Comparison of ENCODE assay signal across 18 cellular contexts in the genomic region with DNA sequence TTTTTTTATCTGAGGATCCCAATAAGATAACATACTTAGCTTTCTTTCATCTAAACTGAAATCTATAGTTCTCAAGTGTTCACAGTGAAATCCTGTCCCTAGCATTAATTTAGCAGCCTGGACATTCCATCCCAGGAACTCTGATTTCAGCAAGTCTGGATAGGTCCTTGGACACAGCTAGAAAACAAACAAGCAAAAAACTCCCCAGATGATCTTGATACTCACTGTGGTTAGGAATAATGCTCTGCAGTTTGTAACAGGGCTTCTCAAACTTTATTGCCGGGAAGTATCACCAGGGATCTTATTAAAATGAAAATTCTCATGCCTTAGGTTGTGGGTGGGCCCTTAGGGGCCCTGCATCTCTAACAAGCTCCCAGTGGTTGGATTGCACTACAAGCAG. TPM values are rescaled to one million over a fixed set of nuclear protein-coding genes. Genes with fewer than 3 reads are reported as not detected.
A peak's percentile ranks its signal among the peaks of the same experiment; 100 is the strongest.
DNase-seq lines count a peak whose midpoint lies in the region; ATAC-seq, FAIRE-seq and TF ChIP-seq lines count a peak whose summit lies in the region.
"Had no signal": no experiment of that assay in that cellular context is flagged by ENCODE, and none has a peak within 500 bp of the region (broad histone marks: within the 10 kb centered on the region; RNA-seq: fewer than 3 reads in every experiment).

No MANE protein-coding gene starts in this region.

- H3K27me3 ChIP-seq in bronchial epithelial cell (ENCODE audit: control insufficient read depth, insufficient read depth, low read length), result no peaks in the 10 kb centered on the region
- H3K27me3 ChIP-seq: BLaER1 treated with 17β-estradiol and CSF1 and Interleukin-3, amounts not matched to agents 10 nM and 100 nM had no signal

- no peak for TF ChIP-seq CTCF in bronchial epithelial cell (IDR thresholded peaks at IDR 0.05; ENCODE audit: insufficient read depth, low read length, severe bottlenecking)

- no peak for FAIRE-seq in bronchial epithelial cell (lab: Jason Lieb, UNC)
- FAIRE-seq: A549, G401.6, GM12892 had no signal

- no peaks in the 10 kb centered on the region for H3K36me3 ChIP-seq in bronchial epithelial cell (ENCODE audit: control insufficient read depth, insufficient read depth, low read length)

- no peak for ATAC-seq in GM21528 (IDR thresholded peaks at IDR 0.05; ENCODE audit: low FRiP score, unreplicated experiment)
- ATAC-seq: A549 had no signal

- DNase-seq in GM04503 (ENCODE audit: low read depth) (peak; percentile 31), bronchial epithelial cell (ENCODE audit: low read depth) (peak; percentile 17), myocyte (ENCODE audit: low read depth) (peak; percentile 5), OCI-M2 (lab: John Stamatoyannopoulos, UW; ENCODE audit: unreplicated experiment) (no peak), cortex of kidney (lab: John Stamatoyannopoulos, UW) (no peak)
- DNase-seq in stimulated activated CD8-positive, alpha-beta memory T cell treated with anti-CD3 and anti-CD28 coated beads, Interleukin-4, amount 100 ng/mL, for 48 hours, result no peak
- DNase-seq: AML-193; Calu3; CD4-positive, alpha-beta T cell; DMS79; EL; GOT3; H9 had no signal

- H3K4me3 ChIP-seq in bronchial epithelial cell (ENCODE audit: low read depth, low read length), result no peak overlapping the region
- H3K4me3 ChIP-seq: A549; BLaER1 treated with 17β-estradiol and CSF1 and Interleukin-3, amounts not matched to agents 10 nM and 100 nM had no signal

RNA-seq across cellular contexts. Expression of gene THBS1, which starts 24.3 kb away (rescaled TPM):
- total RNA-seq in bronchial epithelial cell, result 37.8 and 162 TPM in 2 replicates
- total RNA-seq in myocyte, result 1,149 and 1,987 TPM in 2 replicates
- polyA plus RNA-seq in myocyte (2012), result 2,462 TPM

Comparison
In these comparisons a context has a peak if more than half of its experiments do, and no peak if none do; other contexts are left out.
1. DNase-seq: peak in GM04503 (single experiment), bronchial epithelial cell (single experiment) and myocyte (single experiment); none in OCI-M2 (single experiment), cortex of kidney (single experiment) and stimulated activated CD8-positive, alpha-beta memory T cell treated with anti-CD3 and anti-CD28 coated beads, Interleukin-4, amount 100 ng/mL, for 48 hours (single experiment).